In the genomic region with DNA sequence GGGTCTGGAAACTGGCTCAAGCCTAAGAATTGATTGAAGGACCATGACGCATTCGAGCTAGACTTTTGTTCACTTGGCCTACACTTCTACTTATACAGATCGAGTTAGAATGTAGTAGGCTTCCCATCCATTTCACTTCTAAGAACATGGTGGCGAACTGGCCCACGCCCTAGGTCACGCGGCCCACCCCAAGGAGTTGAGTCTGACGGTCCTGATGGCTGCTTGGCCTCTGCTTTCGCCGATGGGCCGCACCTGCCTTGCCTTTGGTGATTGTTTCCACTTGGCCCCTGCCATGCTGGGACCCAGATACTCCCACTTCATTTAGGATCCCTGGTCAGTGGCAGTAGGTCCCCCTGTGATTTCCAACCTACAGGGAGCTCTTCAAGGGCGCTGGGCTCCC, we compare ENCODE assay signal across 29 cellular contexts.
"Had no signal": no experiment of that assay in that cellular context is flagged by ENCODE, and none has a peak within 500 bp of the region (broad histone marks: within the 10 kb centered on the region; RNA-seq: fewer than 3 reads in every experiment).

No MANE protein-coding gene starts in this region.

- H3K9me3 ChIP-seq: Peyer's patch, SJCRH30 had no signal

- FAIRE-seq: TTC549 had no signal

- H3K4me3 ChIP-seq: Peyer's patch, SJCRH30, SK-N-MC had no signal

- ATAC-seq: activated CD8-positive, alpha-beta T cell treated with anti-CD3 and anti-CD28 coated beads for 36 hours; activated T-cell treated with anti-CD3 and anti-CD28 coated beads, Interleukin-2, amount 50 U/mL, for 72 hours; activated T-helper 17 cell treated with anti-CD3 and anti-CD28 coated beads, Interleukin-2, amount 50 U/mL, for 72 hours; PC-3 had no signal

- H3K36me3 ChIP-seq: brain microvascular endothelial cell, Peyer's patch, SJCRH30 had no signal

- H3K27ac ChIP-seq: brain microvascular endothelial cell, Peyer's patch, SJCRH30, SK-N-MC had no signal

- DNase-seq: activated CD4-positive, alpha-beta T cell treated with anti-CD3 and anti-CD28 coated beads, Interleukin-2, amount 10 ng/mL, durations not matched to agents 24 days and 14 days; activated CD4-positive, alpha-beta T cell treated with anti-CD3 and anti-CD28 coated beads, Interleukin-2, amount 50 U/mL, for 4 hours; activated CD8-positive, alpha-beta T cell treated with anti-CD3 and anti-CD28 coated beads for 36 hours; activated effector memory CD4-positive, alpha-beta T cell treated with anti-CD3 and anti-CD28 coated beads, Interleukin-2, amount 50 U/mL, for 16 hours; activated naive CD4-positive, alpha-beta T cell; activated naive CD4-positive, alpha-beta T cell treated with anti-CD3 and anti-CD28 coated beads, Interleukin-2, amount 50 U/mL, for 16 hours; activated naive CD8-positive, alpha-beta T cell treated with anti-CD3 and anti-CD28 coated beads for 36 hours; activated T-cell treated with anti-CD3 and anti-CD28 coated beads, Interleukin-2, amount 50 U/mL, for 1 hour; activated T-cell treated with anti-CD3 and anti-CD28 coated beads, Interleukin-2, amount 50 U/mL, for 72 hours; amniotic stem cell; aorta; brain microvascular endothelial cell; NCI-H1092 treated with DMSO at 0.1 percent for 48 hours; NCI-H1417; NCI-H146; NCI-H187; NCI-H2029 treated with DMSO at 0.1 percent for 48 hours; NCI-H2107; NCI-H2171; NCI-H510A; NCI-H748 treated with DMSO at 0.1 percent for 48 hours; NK-92 treated with Interleukin-12 subunit alpha and Interleukin-12 subunit beta, amount 100 ng/mL, for 24 hours; PC-3; Peyer's patch; RPMI8226; SJCRH30 had no signal

- H3K27me3 ChIP-seq: brain microvascular endothelial cell, Peyer's patch, SJCRH30 had no signal
